Comparison of ENCODE assay signal across 19 cellular contexts in the genomic region with DNA sequence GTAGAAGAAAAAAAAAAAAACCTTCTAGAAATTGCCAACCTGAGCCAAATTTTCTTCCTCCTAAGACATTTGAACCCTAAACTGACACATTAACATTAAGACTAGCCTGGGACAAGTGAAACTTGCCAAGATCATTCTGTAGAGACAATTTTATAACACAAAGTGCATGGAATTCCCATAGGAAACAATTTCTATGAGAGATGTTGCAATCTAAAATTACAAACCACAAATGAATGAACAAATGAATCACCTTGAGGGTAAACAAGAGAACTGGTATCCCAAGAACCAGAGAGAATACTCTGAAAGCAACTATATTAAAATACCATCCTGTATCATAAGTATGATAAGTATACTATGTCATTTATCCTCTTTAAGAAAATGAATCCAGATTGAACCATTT.
"Had no signal": no experiment of that assay in that cellular context is flagged by ENCODE, and none has a peak within 500 bp of the region (broad histone marks: within the 10 kb centered on the region; RNA-seq: fewer than 3 reads in every experiment).

No MANE protein-coding gene starts in this region.

- H3K9me3 ChIP-seq: suprapubic skin had no signal

- H3K4me3 ChIP-seq: cardiac muscle cell, dorsolateral prefrontal cortex, esophagus muscularis mucosa, heart left ventricle, lung, smooth muscle cell, suprapubic skin, upper lobe of left lung had no signal

- H3K4me2 ChIP-seq: smooth muscle cell had no signal

- DNase-seq: activated CD4-positive, alpha-beta T cell treated with anti-CD3 and anti-CD28 coated beads, Interleukin-2, amount 50 U/mL, for 1 hour; activated naive CD4-positive, alpha-beta T cell; activated naive CD8-positive, alpha-beta T cell treated with anti-CD3 and anti-CD28 coated beads, Interleukin-2, amount 10 ng/mL, durations not matched to agents 7 days and 5 days; dorsolateral prefrontal cortex; foreskin fibroblast; heart left ventricle; midbrain; right cardiac atrium; stimulated activated CD4-positive, alpha-beta T cell treated with anti-CD3 and anti-CD28 coated beads, Interleukin-4, amount 100 ng/mL, for 4 hours; stimulated activated CD8-positive, alpha-beta memory T cell treated with anti-CD3 and anti-CD28 coated beads, Interleukin-4, amount 100 ng/mL, for 48 hours; stimulated activated naive CD4-positive, alpha-beta T cell treated with Interleukin-2 at 50 U/mL for 16 hours; T-cell; T1000; upper lobe of left lung had no signal

- H3K27ac ChIP-seq: cardiac muscle cell, dorsolateral prefrontal cortex, esophagus muscularis mucosa, heart left ventricle, suprapubic skin, upper lobe of left lung had no signal

- H3K4me1 ChIP-seq: esophagus muscularis mucosa, heart left ventricle, suprapubic skin, upper lobe of left lung had no signal

- H3K27me3 ChIP-seq: esophagus muscularis mucosa, upper lobe of left lung had no signal

- H3K36me3 ChIP-seq: cardiac muscle cell, esophagus muscularis mucosa, heart left ventricle, suprapubic skin, upper lobe of left lung had no signal
